Comparison of ENCODE assay signal across 18 cellular contexts in genomic region chr12:27561535-27562350, GRCh38. TPM values are rescaled to one million over a fixed set of nuclear protein-coding genes. Genes with fewer than 3 reads are reported as not detected.
DNase-seq lines count a peak whose midpoint lies in the region; ATAC-seq and TF ChIP-seq lines count a peak whose summit lies in the region.
"Had no signal": no experiment of that assay in that cellular context is flagged by ENCODE, and none has a peak within 500 bp of the region (broad histone marks: within the 10 kb centered on the region; RNA-seq: fewer than 3 reads in every experiment).

No MANE protein-coding gene starts in this region.

- H3K9ac ChIP-seq in trophoblast cell (ENCODE audit: low read length): no peak overlapping the region

- H3K18ac ChIP-seq in trophoblast cell (ENCODE audit: low read length): no peak overlapping the region

- H3K14ac ChIP-seq in trophoblast cell (ENCODE audit: low read length): no peak overlapping the region

- peaks cover 0 to 3% of the 10 kb centered on the region in 2 experiments for H3K36me3 ChIP-seq in trophoblast cell (ENCODE audit: control insufficient read depth in 1 of 2, insufficient read depth in 2 of 2, low read length in 2 of 2)
- no peaks in the 10 kb centered on the region for H3K36me3 ChIP-seq in stomach
- H3K36me3 ChIP-seq: MG63, upper lobe of left lung had no signal

- TF ChIP-seq POLR2A in stomach (IDR thresholded peaks at IDR 0.05): no peak

- no peak overlapping the region for H2BK5ac ChIP-seq in trophoblast cell (ENCODE audit: low read depth, low read length, poor library complexity)

- H3K9me3 ChIP-seq in right cardiac atrium (ENCODE audit: control insufficient read depth, low read length) (no peaks in the 10 kb centered on the region), trophoblast cell (ENCODE audit: insufficient read depth, low read depth, low read length) (no peaks in the 10 kb centered on the region), stomach (no peaks in the 10 kb centered on the region)
- H3K9me3 ChIP-seq: MG63, psoas muscle, upper lobe of left lung had no signal

- H3K79me1 ChIP-seq in trophoblast cell (ENCODE audit: low read length): peaks cover 2% of the 10 kb centered on the region

- ATAC-seq in right cardiac atrium: peak; percentile 49 to 54
- no peak for ATAC-seq in HG03439 (IDR thresholded peaks at IDR 0.05; ENCODE audit: unreplicated experiment)
- ATAC-seq in GM18498 (IDR thresholded peaks at IDR 0.05; ENCODE audit: unreplicated experiment): no peak
- ATAC-seq: activated CD4-positive, CD25-positive, alpha-beta regulatory T cell treated with anti-CD3 and anti-CD28 coated beads, Interleukin-2, amount 50 U/mL, for 24 hours had no signal

- H3K4me3 ChIP-seq in AG10803 (ENCODE audit: low read length): 0 out of 2 replicates have a peak overlapping the region, but pooled peaks have one; percentile 16
- H3K4me3 ChIP-seq in right cardiac atrium (ENCODE audit: low read length): no peak overlapping the region
- H3K4me3 ChIP-seq in trophoblast cell (ENCODE audit: low read depth, low read length): no peak overlapping the region
- no peak overlapping the region for H3K4me3 ChIP-seq in stomach
- H3K4me3 ChIP-seq: MG63, psoas muscle, upper lobe of left lung had no signal

- no peak overlapping the region for H2BK120ac ChIP-seq in trophoblast cell (ENCODE audit: insufficient read depth, low read length, poor library complexity)

- H3K27me3 ChIP-seq in right cardiac atrium (ENCODE audit: control insufficient read depth, insufficient read depth) (no peaks in the 10 kb centered on the region), trophoblast cell (ENCODE audit: insufficient read depth, low read length) (no peaks in the 10 kb centered on the region), stomach (no peaks in the 10 kb centered on the region)
- H3K27me3 ChIP-seq: MG63, upper lobe of left lung had no signal

- no peak overlapping the region for H2BK12ac ChIP-seq in trophoblast cell (ENCODE audit: low read length)

- H3K79me2 ChIP-seq in trophoblast cell (ENCODE audit: control insufficient read depth, insufficient read depth, low read length, poor library complexity): peaks cover 5% of the 10 kb centered on the region

- intact Hi-C loops in right cardiac atrium (cut with DNase I) (no loop called here), stomach (cut with DNase I; ENCODE audit: low total_unique reads) (no loop called here)

- H3K4me1 ChIP-seq in right cardiac atrium (ENCODE audit: control insufficient read depth, insufficient read depth, low read length): peaks cover 9% of the 10 kb centered on the region
- peaks cover 3 to 5% of the 10 kb centered on the region in 2 experiments for H3K4me1 ChIP-seq in trophoblast cell (ENCODE audit: control insufficient read depth in 1 of 2, insufficient read depth in 2 of 2, low read length in 2 of 2)
- peaks cover 0 to 27% (median 8%) of the 10 kb centered on the region in 4 donors for H3K4me1 ChIP-seq in stomach

- TF ChIP-seq EP300 in stomach (IDR thresholded peaks at IDR 0.05): no peak

- DNase-seq in AG10803 (ENCODE audit: low read depth) (peak; percentile 52), right cardiac atrium (no peak), trophoblast cell (no peak), stomach (no peak)
- DNase-seq in activated naive CD4-positive, alpha-beta T cell treated with anti-CD3 and anti-CD28 coated beads, Interleukin-2, amount 50 U/mL, for 16 hours: no peak
- DNase-seq: activated CD8-positive, alpha-beta memory T cell treated with anti-CD3 and anti-CD28 coated beads, Interleukin-2, amount 50 U/mL, for 4 hours; activated naive CD4-positive, alpha-beta T cell treated with anti-CD3 and anti-CD28 coated beads, Interleukin-2, amount 10 ng/mL, durations not matched to agents 7 days and 5 days; AML-193; central memory CD4-positive, alpha-beta T cell; MG63; NCI-H2107; psoas muscle; stimulated activated CD4-positive, alpha-beta T cell treated with anti-CD3 and anti-CD28 coated beads, Interleukin-1b, Interleukin-23, amount 100 ng/mL, for 48 hours; upper lobe of left lung had no signal

- no peak overlapping the region for H4K12ac ChIP-seq in trophoblast cell (ENCODE audit: low read depth, low read length)

- 35% methylated on average over 6 of the region's 6 CpGs for WGBS in right cardiac atrium
- WGBS in trophoblast cell (ENCODE audit: extremely low coverage, insufficient coverage, insufficient read length): no CpG with 5 or more reads among the region's 6 CpGs
- WGBS in stomach, 5 donors: 45 to 60% (median 52%) methylated on average over 6 of the region's 6 CpGs

- H3K23ac ChIP-seq in trophoblast cell (ENCODE audit: low read length): no peak overlapping the region

- no peak overlapping the region for H4K91ac ChIP-seq in trophoblast cell (ENCODE audit: low read depth, low read length)

- H3K4me2 ChIP-seq in trophoblast cell (ENCODE audit: low read length): no peak overlapping the region

- H3K4ac ChIP-seq in trophoblast cell (ENCODE audit: low read depth, low read length): peak overlapping the region; percentile 83

- no peak overlapping the region for H2AK5ac ChIP-seq in trophoblast cell (ENCODE audit: low read length)

- no peak overlapping the region for H2AFZ ChIP-seq in trophoblast cell (ENCODE audit: insufficient read depth, low read length, poor library complexity)

- H3K27ac ChIP-seq in angular gyrus (ENCODE audit: low read depth, low read length): peak overlapping the region; percentile 42
- H3K27ac ChIP-seq in right cardiac atrium (ENCODE audit: low read length): no peak overlapping the region
- no peak overlapping the region for H3K27ac ChIP-seq in trophoblast cell (ENCODE audit: low read depth, low read length)
- H3K27ac ChIP-seq in stomach: peak overlapping the region in 1 of 5 donors; percentile 14
- H3K27ac ChIP-seq: psoas muscle had no signal

- TF ChIP-seq CTCF in AG10803 (conservative IDR thresholded peaks at IDR 0.05; ENCODE audit: low read length): no peak
- no peak for TF ChIP-seq CTCF in stomach (IDR thresholded peaks at IDR 0.05)

- H4K8ac ChIP-seq in trophoblast cell (ENCODE audit: low read depth, low read length): no peak overlapping the region

RNA-seq across cellular contexts. Expression of gene PPFIBP1, which starts 37.7 kb away (rescaled TPM):
- total RNA-seq in right cardiac atrium (100 to 1,000 TPM in 2 of 4 donors, 10 to 100 TPM in 2; 72.4 to 176 (median 94.8) TPM), stomach (100 to 1,000 TPM in 3 of 5 donors, 10 to 100 TPM in 2; 36.8 to 254 (median 108) TPM)
- polyA plus RNA-seq in right cardiac atrium (26.4 TPM), stomach (10 to 100 TPM in 2 of 3 donors, 1 to 10 TPM in 1; 6.6 to 18.2 (median 15.1) TPM)
- 104 and 107 TPM in 2 replicates for polyA plus RNA-seq in trophoblast cell (2013)

Comparison
In these comparisons a context has a peak if more than half of its experiments do, and no peak if none do; other contexts are left out.
1. ATAC-seq: peak in right cardiac atrium (2 of 2); none in HG03439 (single experiment) and GM18498 (single experiment).